19 cellular contexts compared by ENCODE assay signal in the genomic region with DNA sequence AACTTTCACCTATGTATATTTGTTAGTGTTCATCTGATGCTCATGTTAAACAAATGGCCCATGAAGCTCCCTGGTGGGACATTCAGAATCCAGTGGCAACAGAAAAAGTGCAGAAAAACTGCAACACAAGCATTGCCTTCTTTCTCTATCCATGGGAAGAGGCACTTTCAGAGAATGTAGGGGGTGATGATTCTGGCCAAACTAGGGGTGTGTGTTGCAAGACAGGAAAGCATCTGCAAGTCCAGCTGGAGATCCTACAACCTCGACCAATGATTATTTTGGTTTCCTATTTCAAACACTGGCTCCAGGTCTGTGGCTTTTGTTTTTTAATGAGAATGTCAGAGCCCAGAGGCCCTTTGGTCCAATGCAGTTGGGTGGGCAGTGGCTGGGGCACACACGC.
DNase-seq lines count a peak whose midpoint lies in the region; ATAC-seq and TF ChIP-seq lines count a peak whose summit lies in the region.
"Had no signal": no experiment of that assay in that cellular context is flagged by ENCODE, and none has a peak within 500 bp of the region (broad histone marks: within the 10 kb centered on the region; RNA-seq: fewer than 3 reads in every experiment).

No MANE protein-coding gene starts in this region.

- TF ChIP-seq CTCF in AG04450 (IDR thresholded peaks at IDR 0.05; ENCODE audit: low read depth, low read length) (no peak), choroid plexus epithelial cell (conservative IDR thresholded peaks at IDR 0.05; ENCODE audit: low read depth, low read length) (no peak), left ventricle myocardium inferior (IDR thresholded peaks at IDR 0.05; ENCODE audit: borderline replicate concordance) (no peak), upper lobe of right lung (IDR thresholded peaks at IDR 0.05) (no peak)

- CTCF ChIA-PET in AG04450 (lab: Charles Lee), result interaction anchor here (1.6 kb wide), 1 partner anchor 125 kb away, joined by 4 read pairs; no protein-coding TSS in a partner anchor

- H3K27me3 ChIP-seq in AG04450 (ENCODE audit: control insufficient read depth, insufficient read depth, low read length), result peaks cover 6% of the 10 kb centered on the region
- no peaks in the 10 kb centered on the region for H3K27me3 ChIP-seq in left ventricle myocardium inferior (ENCODE audit: low read depth)
- H3K27me3 ChIP-seq in upper lobe of right lung, result no peaks in the 10 kb centered on the region
- H3K27me3 ChIP-seq: body of pancreas, pancreas had no signal

- POLR2A ChIA-PET in AG04450 (lab: Yijun Ruan, JAX), result no interaction called here

- no peaks in the 10 kb centered on the region; the same call in 1 of the 2 replicates for H3K9me3 ChIP-seq in AG04450 (ENCODE audit: control insufficient read depth, insufficient read depth, low read length)
- H3K9me3 ChIP-seq in left ventricle myocardium inferior (replicated peaks), result peaks cover 17% of the 10 kb centered on the region
- H3K9me3 ChIP-seq in upper lobe of right lung, result no peaks in the 10 kb centered on the region
- H3K9me3 ChIP-seq: body of pancreas, pancreas had no signal

- DNase-seq in AG04450 (ENCODE audit: low read depth, low spot score) (peak; percentile 79), H4 (ENCODE audit: low spot score) (peak; percentile 67), choroid plexus epithelial cell (ENCODE audit: low read depth) (peak; percentile 75), left ventricle myocardium inferior (no peak), upper lobe of right lung (no peak), G401 (ENCODE audit: low spot score) (no peak), A172 (ENCODE audit: low spot score) (no peak), OCI-M2 (lab: John Stamatoyannopoulos, UW; ENCODE audit: unreplicated experiment) (no peak)
- DNase-seq: activated CD8-positive, alpha-beta memory T cell treated with anti-CD3 and anti-CD28 coated beads for 24 hours; body of pancreas; CD4-positive, alpha-beta T cell; DMS153; GF-D8; NCI-H2029 treated with DMSO at 0.1 percent for 48 hours; pancreas had no signal

- H3K36me3 ChIP-seq in left ventricle myocardium inferior (no peaks in the 10 kb centered on the region), upper lobe of right lung (no peaks in the 10 kb centered on the region)
- H3K36me3 ChIP-seq: pancreas had no signal

- H3K27ac ChIP-seq in AG04450 (ENCODE audit: low read depth, low read length) (peak overlapping the region; percentile 21), left ventricle myocardium inferior (replicated peaks) (peak overlapping the region; percentile 38), upper lobe of right lung (no peak overlapping the region)
- H3K27ac ChIP-seq: body of pancreas, pancreas had no signal

- intact Hi-C loops in left ventricle myocardium inferior (cut with micrococcal nuclease) (no loop called here), upper lobe of right lung (cut with DNase I) (no loop called here)

- ATAC-seq in upper lobe of right lung, result no peak
- ATAC-seq: activated CD4-positive, CD25-positive, alpha-beta regulatory T cell treated with anti-CD3 and anti-CD28 coated beads, Interleukin-2, amount 50 U/mL, for 24 hours; body of pancreas; K562; SK-N-SH treated with all-trans-retinoic acid at 6 μM for 48 hours; stimulated activated memory B cell treated with anti-CD40 and anti-IgM and Interleukin-4, amounts not matched to agents 10 μg/mL and 1 μg/mL and 100 μg/mL, for 72 hours had no signal

- H3K4me1 ChIP-seq in left ventricle myocardium inferior (no peaks in the 10 kb centered on the region), upper lobe of right lung (no peaks in the 10 kb centered on the region)
- H3K4me1 ChIP-seq: body of pancreas, pancreas had no signal

- in situ Hi-C loops in G401 (cut with HindIII; ENCODE audit: low sequenced_read_pairs), result no loop called here

- H3K4me3 ChIP-seq in AG04450 (ENCODE audit: low read depth, low read length) (no peak overlapping the region), choroid plexus epithelial cell (ENCODE audit: low read depth, low read length) (no peak overlapping the region), left ventricle myocardium inferior (no peak overlapping the region), upper lobe of right lung (no peak overlapping the region)
- H3K4me3 ChIP-seq: body of pancreas, K562, pancreas had no signal

Comparison
In these comparisons a context has a peak if more than half of its experiments do, and no peak if none do; other contexts are left out.
1. DNase-seq: peak in AG04450 (single experiment), H4 (single experiment) and choroid plexus epithelial cell (single experiment); none in left ventricle myocardium inferior (single experiment), upper lobe of right lung (single experiment), G401 (single experiment), A172 (single experiment) and OCI-M2 (single experiment).